In genomic region chr11:120956710-120957500, GRCh38 we compare ENCODE assay signal across 11 cellular contexts.
A peak's percentile ranks its signal among the peaks of the same experiment; 100 is the strongest.
DNase-seq lines count a peak whose midpoint lies in the region; ATAC-seq and TF ChIP-seq lines count a peak whose summit lies in the region.
"Had no signal": no experiment of that assay in that cellular context is flagged by ENCODE, and none has a peak within 500 bp of the region (broad histone marks: within the 10 kb centered on the region; RNA-seq: fewer than 3 reads in every experiment).

No MANE protein-coding gene starts in this region.

- intact Hi-C loops in lower lobe of right lung (cut with DNase I) = no loop called here

- peak overlapping the region; percentile 54 for H3K27ac Mint-ChIP-seq in neural crest cell (ENCODE audit: unreplicated experiment)

- no peak overlapping the region for H3K27ac ChIP-seq in lower lobe of right lung
- H3K27ac ChIP-seq: psoas muscle had no signal

- H3K4me1 ChIP-seq in lower lobe of right lung = peaks cover 8% of the 10 kb centered on the region
- H3K4me1 ChIP-seq: psoas muscle had no signal

- H3K9me3 Mint-ChIP-seq in neural crest cell = no peaks in the 10 kb centered on the region

- TF ChIP-seq CTCF in neural crest cell (conservative IDR thresholded peaks at IDR 0.05) = no peak
- no peak for TF ChIP-seq CTCF in lower lobe of right lung (IDR thresholded peaks at IDR 0.05)

- ATAC-seq in lower lobe of right lung = no peak
- no peak for ATAC-seq in HG02981 (IDR thresholded peaks at IDR 0.05; ENCODE audit: unreplicated experiment)
- ATAC-seq: PC-3, psoas muscle had no signal

- peaks cover 3% of the 10 kb centered on the region for H3K27me3 Mint-ChIP-seq in neural crest cell (ENCODE audit: low read depth)

- DNase-seq in activated gamma-delta T cell treated with Interleukin-2 at 50 U/mL for 16 hours (peak; percentile 19), activated gamma-delta T cell (lab: John Stamatoyannopoulos, UW) (no peak), NAMALWA (ENCODE audit: low spot score) (peak; percentile 13), astrocyte of the hippocampus (ENCODE audit: low read depth, low spot score) (peak; percentile 18), neural crest cell (ENCODE audit: low read depth, low spot score) (no peak), lower lobe of right lung (no peak), NCI-H1092 treated with DMSO at 0.1 percent for 48 hours (lab: John Stamatoyannopoulos, UW) (no peak)
- DNase-seq: mesenchymal stem cell, PC-3, psoas muscle had no signal

- H3K27me3 ChIP-seq in lower lobe of right lung (ENCODE audit: low read depth) = no peaks in the 10 kb centered on the region

- peaks cover 5% of the 10 kb centered on the region for H3K4me1 Mint-ChIP-seq in neural crest cell

- H3K4me3 ChIP-seq in lower lobe of right lung = no peak overlapping the region
- H3K4me3 ChIP-seq: psoas muscle had no signal

- H3K36me3 Mint-ChIP-seq in neural crest cell (ENCODE audit: low read depth) = no peaks in the 10 kb centered on the region

- H3K36me3 ChIP-seq in lower lobe of right lung = no peaks in the 10 kb centered on the region

- no peak overlapping the region for H3K4me3 Mint-ChIP-seq in neural crest cell

- no peaks in the 10 kb centered on the region for H3K9me3 ChIP-seq in lower lobe of right lung
- H3K9me3 ChIP-seq: psoas muscle had no signal

Comparison
In these comparisons a context has a peak if more than half of its experiments do, and no peak if none do; other contexts are left out.
1. DNase-seq: peak in activated gamma-delta T cell treated with Interleukin-2 at 50 U/mL for 16 hours (single experiment), NAMALWA (single experiment) and astrocyte of the hippocampus (single experiment); none in activated gamma-delta T cell (single experiment), neural crest cell (single experiment), lower lobe of right lung (single experiment) and NCI-H1092 treated with DMSO at 0.1 percent for 48 hours (single experiment).